In the genomic region with DNA sequence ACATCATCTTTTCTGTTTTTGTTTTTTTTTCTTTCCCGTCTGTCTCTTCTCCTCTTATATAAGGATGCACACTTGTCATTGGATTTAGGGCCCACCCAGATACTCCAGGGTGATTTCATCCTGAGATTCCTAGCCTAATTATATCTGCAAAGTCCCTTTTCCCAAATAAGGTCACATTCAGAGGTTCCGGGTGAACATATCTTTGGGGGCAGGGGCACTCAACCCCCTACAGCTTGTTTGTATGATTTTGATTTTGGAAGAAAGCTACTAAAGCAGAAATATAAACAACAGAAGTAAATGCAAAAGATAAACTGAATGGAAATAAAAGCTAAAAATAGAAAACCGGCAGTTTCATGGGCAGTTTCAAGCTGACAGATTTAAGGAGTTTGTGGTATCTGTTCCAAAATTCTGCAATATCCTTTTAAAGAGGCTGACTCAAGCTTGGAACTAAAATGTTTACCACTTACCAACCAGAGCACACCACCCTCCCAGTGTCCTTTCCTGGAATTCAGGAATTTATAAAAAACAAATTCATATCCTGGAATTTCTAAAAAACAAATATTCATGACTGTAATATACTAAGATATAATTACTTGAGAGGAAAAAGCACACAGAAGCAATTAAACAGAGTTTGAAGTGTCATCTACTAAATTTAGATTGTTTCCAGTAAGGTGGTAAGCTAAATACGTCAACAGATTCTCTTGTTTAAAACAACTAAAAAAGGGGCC, we compare ENCODE assay signal across 11 cellular contexts.
DNase-seq lines count a peak whose midpoint lies in the region; ATAC-seq, FAIRE-seq and TF ChIP-seq lines count a peak whose summit lies in the region.
"Had no signal": no experiment of that assay in that cellular context is flagged by ENCODE, and none has a peak within 500 bp of the region (broad histone marks: within the 10 kb centered on the region; RNA-seq: fewer than 3 reads in every experiment).

No MANE protein-coding gene starts in this region.

- no peak for FAIRE-seq in kidney (lab: Jason Lieb, UNC)

- TF ChIP-seq CTCF in breast epithelium (IDR thresholded peaks at IDR 0.05), result no peak
- TF ChIP-seq CTCF in MCF 10A (IDR thresholded peaks at IDR 0.05; ENCODE audit: unreplicated experiment), result no peak
- no peak for TF ChIP-seq CTCF in kidney (IDR thresholded peaks at IDR 0.05; ENCODE audit: borderline replicate concordance, extremely low read depth, insufficient read depth)
- no peak for TF ChIP-seq CTCF in upper lobe of right lung (IDR thresholded peaks at IDR 0.05)

- CTCF ChIA-PET in MCF 10A (lab: Yijun Ruan, JAX), result interaction anchor here (0.6 to 1.1 kb wide), 4 partner anchors 10 to 379 kb away, joined by 3 to 5 read pairs (median 4); no protein-coding TSS in a partner anchor

- H3K36me3 Mint-ChIP-seq in MCF 10A (ENCODE audit: insufficient read depth, unreplicated experiment), result no peaks in the 10 kb centered on the region
- H3K36me3 Mint-ChIP-seq: CD8-positive, alpha-beta memory T cell had no signal

- POLR2A ChIA-PET in MCF 10A (lab: Yijun Ruan, JAX), result interaction anchor here (0.6 to 6.3 kb wide), 3 partner anchors 14 to 30 kb away, joined by 3 to 53 read pairs (median 3); no protein-coding TSS in a partner anchor

- H3K9ac ChIP-seq in kidney (ENCODE audit: low read length in 2 of 2), result no peak overlapping the region

- H3K27ac ChIP-seq in breast epithelium (peak overlapping the region; percentile 26 to 67), kidney (ENCODE audit: low read depth in 2 of 2, low read length in 2 of 2) (peak overlapping the region; percentile 38 to 80), upper lobe of right lung (peak overlapping the region; percentile 70)

- no peak for TF ChIP-seq POLR2A in breast epithelium (IDR thresholded peaks at IDR 0.05)

- H3K4me1 Mint-ChIP-seq in MCF 10A (ENCODE audit: insufficient read depth, unreplicated experiment), result peaks cover 18% of the 10 kb centered on the region
- H3K4me1 Mint-ChIP-seq: CD8-positive, alpha-beta memory T cell; nephron progenitor cell had no signal

- H3K4me3 ChIP-seq in breast epithelium (no peak overlapping the region), kidney (ENCODE audit: low read length in 2 of 2) (no peak overlapping the region), upper lobe of right lung (no peak overlapping the region)

- no peak overlapping the region for H3K4me3 Mint-ChIP-seq in MCF 10A (ENCODE audit: unreplicated experiment)
- H3K4me3 Mint-ChIP-seq: activated T-cell treated with anti-CD3 and anti-CD28 coated beads, Interleukin-2, amount 50 U/mL, for 4 hours; CD8-positive, alpha-beta memory T cell; nephron progenitor cell had no signal

- DNase-seq in breast epithelium (ENCODE audit: low spot score in 2 of 2) (no peak), MCF 10A (ENCODE audit: unreplicated experiment) (no peak), amniotic stem cell (lab: John Stamatoyannopoulos, UW) (peak; percentile 17), kidney (no peak), upper lobe of right lung (no peak), NCI-H82 (lab: John Stamatoyannopoulos, UW) (no peak), NCI-H2081 treated with DMSO at 0.1 percent for 48 hours (lab: John Stamatoyannopoulos, UW) (no peak)
- DNase-seq: activated T-cell treated with anti-CD3 and anti-CD28 coated beads, Interleukin-2, amount 50 U/mL, for 4 hours; CD8-positive, alpha-beta memory T cell; nephron progenitor cell had no signal

- H3K4me1 ChIP-seq in breast epithelium (no peaks in the 10 kb centered on the region), kidney (ENCODE audit: control insufficient read depth in 1 of 2, insufficient read depth in 1 of 2, low read depth in 1 of 2, low read length in 2 of 2) (no peaks in the 10 kb centered on the region), upper lobe of right lung (peaks cover 30% of the 10 kb centered on the region)

- H3K9me3 ChIP-seq in breast epithelium (no peaks in the 10 kb centered on the region), kidney (ENCODE audit: control insufficient read depth in 1 of 2, low read length in 2 of 2) (no peaks in the 10 kb centered on the region), upper lobe of right lung (no peaks in the 10 kb centered on the region)

- H3K36me3 ChIP-seq in breast epithelium (no peaks in the 10 kb centered on the region), kidney (ENCODE audit: control insufficient read depth in 1 of 2, insufficient read depth in 2 of 2, low read length in 2 of 2) (no peaks in the 10 kb centered on the region), upper lobe of right lung (no peaks in the 10 kb centered on the region)

- no peak overlapping the region for H3K27ac Mint-ChIP-seq in MCF 10A (ENCODE audit: low read depth, unreplicated experiment)
- H3K27ac Mint-ChIP-seq: CD8-positive, alpha-beta memory T cell had no signal

- intact Hi-C loops in breast epithelium (cut with DNase I; ENCODE audit: low total_unique reads), result no loop called here
- intact Hi-C loops in MCF 10A (cut with micrococcal nuclease), result no loop called here
- intact Hi-C loops in kidney (cut with DNase I), result no loop called here
- intact Hi-C loops in upper lobe of right lung (cut with DNase I), result no loop called here

- no peaks in the 10 kb centered on the region for H3K27me3 Mint-ChIP-seq in MCF 10A (ENCODE audit: insufficient read depth, unreplicated experiment)

- H3K27me3 ChIP-seq in breast epithelium (no peaks in the 10 kb centered on the region), upper lobe of right lung (no peaks in the 10 kb centered on the region)

- ATAC-seq in upper lobe of right lung (peak; percentile 38), HG03378 (IDR thresholded peaks at IDR 0.05; ENCODE audit: unreplicated experiment) (no peak)
- ATAC-seq: activated T-cell treated with anti-CD3 and anti-CD28 coated beads, Interleukin-2, amount 50 U/mL, for 4 hours had no signal

- no peaks in the 10 kb centered on the region for H3K9me3 Mint-ChIP-seq in MCF 10A (ENCODE audit: unreplicated experiment)
- H3K9me3 Mint-ChIP-seq: activated T-cell treated with anti-CD3 and anti-CD28 coated beads, Interleukin-2, amount 50 U/mL, for 4 hours; CD8-positive, alpha-beta memory T cell; nephron progenitor cell had no signal

- BruUV-seq in MCF 10A (replicated peaks; lab: Mats Ljungman, UMichigan), result no TSS peak
